Comparison of ENCODE assay signal across 1 cellular context in the genomic region with DNA sequence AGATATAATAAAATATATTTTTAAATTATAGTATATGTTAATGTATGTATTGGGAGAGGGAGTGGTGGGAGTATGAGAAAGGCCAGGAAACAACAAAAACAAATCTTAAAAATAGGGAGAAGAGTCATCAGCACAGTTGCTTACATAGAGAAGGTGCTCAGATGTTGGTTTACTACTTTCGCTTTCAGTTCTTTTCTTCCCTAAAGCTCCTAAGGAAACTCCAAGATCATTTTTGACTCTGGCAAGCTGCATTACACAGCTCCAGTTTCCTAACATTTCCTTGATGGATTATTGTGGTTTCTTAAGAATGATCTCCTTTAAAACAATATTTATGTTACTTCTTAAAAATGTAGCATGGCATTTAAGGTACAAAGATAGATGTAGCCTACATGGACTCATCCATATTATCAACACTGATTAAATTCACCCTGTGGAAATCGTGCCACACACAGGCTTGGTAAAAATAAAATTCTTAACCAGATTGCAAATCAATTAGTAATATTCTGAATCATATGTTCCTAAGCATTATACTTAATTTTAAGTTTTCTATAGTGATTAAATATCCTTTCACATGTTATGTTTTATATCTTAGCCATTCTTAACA.
TF ChIP-seq lines count a peak whose summit lies in the region.

No MANE protein-coding gene starts in this region.

TF ChIP-seq in IMR-90, 13 proteins besides CTCF, POLR2A, EP300 and RAD21 (continued from another document):
- TF ChIP-seq, protein P1, sequence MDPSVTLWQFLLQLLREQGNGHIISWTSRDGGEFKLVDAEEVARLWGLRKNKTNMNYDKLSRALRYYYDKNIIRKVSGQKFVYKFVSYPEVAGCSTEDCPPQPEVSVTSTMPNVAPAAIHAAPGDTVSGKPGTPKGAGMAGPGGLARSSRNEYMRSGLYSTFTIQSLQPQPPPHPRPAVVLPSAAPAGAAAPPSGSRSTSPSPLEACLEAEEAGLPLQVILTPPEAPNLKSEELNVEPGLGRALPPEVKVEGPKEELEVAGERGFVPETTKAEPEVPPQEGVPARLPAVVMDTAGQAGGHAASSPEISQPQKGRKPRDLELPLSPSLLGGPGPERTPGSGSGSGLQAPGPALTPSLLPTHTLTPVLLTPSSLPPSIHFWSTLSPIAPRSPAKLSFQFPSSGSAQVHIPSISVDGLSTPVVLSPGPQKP (IDR thresholded peaks at IDR 0.05; ENCODE audit: borderline replicate concordance, low read depth, low read length): no peak
- TF ChIP-seq RCOR1 (IDR thresholded peaks at IDR 0.05; ENCODE audit: insufficient replicate concordance, low read length) (no peak), MAFK (IDR thresholded peaks at IDR 0.05; ENCODE audit: low read depth, low read length) (no peak), BHLHE40 (IDR thresholded peaks at IDR 0.05; ENCODE audit: low read depth, low read length) (no peak)
